ENCODE assay signal across 8 cellular contexts in genomic region chr7:87506243-87507180, GRCh38. TPM values are rescaled to one million over a fixed set of nuclear protein-coding genes. Genes with fewer than 3 reads are reported as not detected.
A peak's percentile ranks its signal among the peaks of the same experiment; 100 is the strongest.
DNase-seq lines count a peak whose midpoint lies in the region; ATAC-seq and TF ChIP-seq lines count a peak whose summit lies in the region.

No MANE protein-coding gene starts in this region.

- H3K4me1 ChIP-seq in HEK293 (ENCODE audit: control insufficient read depth, insufficient read depth, low read length), result no peaks in the 10 kb centered on the region
- no peaks in the 10 kb centered on the region for H3K4me1 ChIP-seq in effector memory CD4-positive, alpha-beta T cell (ENCODE audit: control insufficient read depth, insufficient read depth, low read length, poor library complexity, severe bottlenecking)

- no peaks in the 10 kb centered on the region for H3K9me3 Mint-ChIP-seq in activated CD4-positive, alpha-beta memory T cell treated with anti-CD3 and anti-CD28 coated beads, Interleukin-2, amount 10 ng/mL, durations not matched to agents 7 days and 5 days
- no peaks in the 10 kb centered on the region for H3K9me3 Mint-ChIP-seq in activated CD4-positive, alpha-beta T cell treated with anti-CD3 and anti-CD28 coated beads for 36 hours (ENCODE audit: low read depth)

- POLR2A ChIA-PET in BJ (lab: Charles Lee), result no interaction called here
- POLR2A ChIA-PET in HEK293 (lab: Yijun Ruan, JAX), result no interaction called here
- POLR2A ChIA-PET in activated CD4-positive, alpha-beta memory T cell treated with anti-CD3 and anti-CD28 coated beads, Interleukin-2, amount 10 ng/mL, durations not matched to agents 7 days and 5 days (lab: Charles Lee), result no interaction called here
- POLR2A ChIA-PET in activated CD4-positive, alpha-beta T cell treated with anti-CD3 and anti-CD28 coated beads for 36 hours (lab: Charles Lee), result no interaction called here

- H3K36me3 ChIP-seq in BJ (ENCODE audit: control insufficient read depth, insufficient read depth, low read length) (no peaks in the 10 kb centered on the region), HEK293 (ENCODE audit: control insufficient read depth in 2 of 2, insufficient read depth in 1 of 2, low read length in 2 of 2) (peaks cover 0 to 9% of the 10 kb centered on the region in 2 experiments; a peak in 1 of 3 replicates)
- H3K36me3 ChIP-seq in effector memory CD4-positive, alpha-beta T cell (ENCODE audit: control insufficient read depth, insufficient read depth, low read length), result no peaks in the 10 kb centered on the region

- H3K27ac ChIP-seq in HEK293 (ENCODE audit: extremely low read depth, low read depth, low read length) (no peak overlapping the region), VCaP (no peak overlapping the region)
- no peak overlapping the region for H3K27ac ChIP-seq in effector memory CD4-positive, alpha-beta T cell (ENCODE audit: insufficient read depth, low read length, poor library complexity, severe bottlenecking)

- H3K4me3 ChIP-seq in BJ (ENCODE audit: low read depth, low read length) (no peak overlapping the region), HEK293 (ENCODE audit: low read depth, low read length) (no peak overlapping the region)
- H3K4me3 ChIP-seq in effector memory CD4-positive, alpha-beta T cell (ENCODE audit: insufficient read depth, low read depth, low read length, poor library complexity, severe bottlenecking), result no peak overlapping the region

- TF ChIP-seq CTCF in BJ (IDR thresholded peaks at IDR 0.05; ENCODE audit: insufficient read depth, low read depth, low read length) (peak; percentile 44), HEK293 (tag by site-specific recombination; IDR thresholded peaks at IDR 0.05) (no peak), VCaP (conservative IDR thresholded peaks at IDR 0.05) (peak; percentile 87)

- H3K27me3 Mint-ChIP-seq in activated CD4-positive, alpha-beta memory T cell treated with anti-CD3 and anti-CD28 coated beads, Interleukin-2, amount 10 ng/mL, durations not matched to agents 7 days and 5 days, result no peaks in the 10 kb centered on the region
- H3K27me3 Mint-ChIP-seq in activated CD4-positive, alpha-beta T cell treated with anti-CD3 and anti-CD28 coated beads for 36 hours, result no peaks in the 10 kb centered on the region

- ATAC-seq in HG02870 (IDR thresholded peaks at IDR 0.05; ENCODE audit: unreplicated experiment), result no peak
- no peak for ATAC-seq in activated CD4-positive, alpha-beta T cell treated with anti-CD3 and anti-CD28 coated beads for 36 hours

- H3K27me3 ChIP-seq in BJ (ENCODE audit: control insufficient read depth, insufficient read depth, low read length), result no peaks in the 10 kb centered on the region
- no peaks in the 10 kb centered on the region for H3K27me3 ChIP-seq in effector memory CD4-positive, alpha-beta T cell (replicated peaks; ENCODE audit: control insufficient read depth, insufficient read depth, low read length, poor library complexity, severe bottlenecking)

- H3K27ac Mint-ChIP-seq in activated CD4-positive, alpha-beta memory T cell treated with anti-CD3 and anti-CD28 coated beads, Interleukin-2, amount 10 ng/mL, durations not matched to agents 7 days and 5 days, result no peak overlapping the region
- H3K27ac Mint-ChIP-seq in activated CD4-positive, alpha-beta T cell treated with anti-CD3 and anti-CD28 coated beads for 36 hours, result no peak overlapping the region

- DNase-seq in BJ (ENCODE audit: low read depth) (no peak), left kidney (ENCODE audit: low read depth, low spot score) (peak; percentile 15)
- no peak for DNase-seq in effector memory CD4-positive, alpha-beta T cell
- no peak for DNase-seq in activated CD4-positive, alpha-beta memory T cell treated with anti-CD3 and anti-CD28 coated beads, Interleukin-2, amount 10 ng/mL, durations not matched to agents 7 days and 5 days
- no peak for DNase-seq in activated CD4-positive, alpha-beta T cell treated with anti-CD3 and anti-CD28 coated beads for 36 hours

- CTCF ChIA-PET in BJ (lab: Yijun Ruan, JAX), result interaction anchor here (0.7 to 2.7 kb wide), 12 partner anchors 9 to 663 kb away, joined by 3 to 17 read pairs (median 3); no protein-coding TSS in a partner anchor
- CTCF ChIA-PET in HEK293 (lab: Yijun Ruan, JAX), result interaction anchor here (0.6 to 1.9 kb wide), 17 partner anchors 10 to 605 kb away, joined by 3 to 7 read pairs (median 3); partner anchors contain the start of gene ABCB1
- CTCF ChIA-PET in activated CD4-positive, alpha-beta memory T cell treated with anti-CD3 and anti-CD28 coated beads, Interleukin-2, amount 10 ng/mL, durations not matched to agents 7 days and 5 days (lab: Charles Lee), result interaction anchor here (0.6 to 1.1 kb wide), 2 partner anchors 10 to 200 kb away, joined by 3 read pairs; no protein-coding TSS in a partner anchor
- CTCF ChIA-PET in activated CD4-positive, alpha-beta T cell treated with anti-CD3 and anti-CD28 coated beads for 36 hours (lab: Charles Lee), result interaction anchor here (0.6 to 1.9 kb wide), 12 partner anchors 9 to 663 kb away, joined by 3 to 14 read pairs (median 3); partner anchors contain the start of gene ABCB1

- no peaks in the 10 kb centered on the region for H3K36me3 Mint-ChIP-seq in activated CD4-positive, alpha-beta memory T cell treated with anti-CD3 and anti-CD28 coated beads, Interleukin-2, amount 10 ng/mL, durations not matched to agents 7 days and 5 days (ENCODE audit: low read depth)
- H3K36me3 Mint-ChIP-seq in activated CD4-positive, alpha-beta T cell treated with anti-CD3 and anti-CD28 coated beads for 36 hours (ENCODE audit: low read depth), result peaks cover 4% of the 10 kb centered on the region

- H3K9me3 ChIP-seq in HEK293 (ENCODE audit: control insufficient read depth, insufficient read depth, low read depth, low read length), result no peaks in the 10 kb centered on the region
- H3K9me3 ChIP-seq in effector memory CD4-positive, alpha-beta T cell (ENCODE audit: control insufficient read depth, low read length), result no peaks in the 10 kb centered on the region

- no peak overlapping the region for H3K4me3 Mint-ChIP-seq in activated CD4-positive, alpha-beta memory T cell treated with anti-CD3 and anti-CD28 coated beads, Interleukin-2, amount 10 ng/mL, durations not matched to agents 7 days and 5 days
- H3K4me3 Mint-ChIP-seq in activated CD4-positive, alpha-beta T cell treated with anti-CD3 and anti-CD28 coated beads for 36 hours, result no peak overlapping the region

- intact Hi-C loops in activated CD4-positive, alpha-beta T cell treated with anti-CD3 and anti-CD28 coated beads for 36 hours (cut with DNase I, micrococcal nuclease), result loop anchor here (1.0 to 10.0 kb wide), 5 partner anchors 116 to 658 kb away; no protein-coding TSS in a partner anchor

- H3K4me1 Mint-ChIP-seq in activated CD4-positive, alpha-beta memory T cell treated with anti-CD3 and anti-CD28 coated beads, Interleukin-2, amount 10 ng/mL, durations not matched to agents 7 days and 5 days, result peaks cover 9% of the 10 kb centered on the region
- H3K4me1 Mint-ChIP-seq in activated CD4-positive, alpha-beta T cell treated with anti-CD3 and anti-CD28 coated beads for 36 hours, result no peaks in the 10 kb centered on the region

TF ChIP-seq in HEK293, 187 proteins besides CTCF, POLR2A, EP300 and RAD21:
- TF ChIP-seq ZNF654 (tag by site-specific recombination; IDR thresholded peaks at IDR 0.05; ENCODE audit: low read depth), result peak; percentile 52
- TF ChIP-seq ZNF416 (tag by site-specific recombination; IDR thresholded peaks at IDR 0.05), result no peak

RNA-seq across cellular contexts. Expression of gene ABCB4, which starts 31.0 kb away (rescaled TPM):
- polyA plus RNA-seq in BJ (2011; rRNA removed), result 1.2 and 1.9 TPM in 2 replicates
- polyA minus RNA-seq in BJ (2011; rRNA and poly(A)+ RNA removed), result 1.6 and 1.9 TPM in 2 replicates
- not detected for total RNA-seq in activated CD4-positive, alpha-beta memory T cell treated with anti-CD3 and anti-CD28 coated beads, Interleukin-2, amount 10 ng/mL, durations not matched to agents 7 days and 5 days
- total RNA-seq in activated CD4-positive, alpha-beta T cell treated with anti-CD3 and anti-CD28 coated beads for 36 hours, result under 1 TPM in 1 of 2 experiments, not detected in 1; 0.39 TPM
